In genomic region chr6:1312444-1313363, GRCh38 we compare ENCODE assay signal across 8 cellular contexts. TPM values are rescaled to one million over a fixed set of nuclear protein-coding genes. Genes with fewer than 3 reads are reported as not detected.
A peak's percentile ranks its signal among the peaks of the same experiment; 100 is the strongest.
DNase-seq lines count a peak whose midpoint lies in the region; ATAC-seq, FAIRE-seq and TF ChIP-seq lines count a peak whose summit lies in the region.

No MANE protein-coding gene starts in this region.

- peak overlapping the region; percentile 85 for H2AFZ ChIP-seq in neural progenitor cell (replicated peaks)

- peaks cover 26% of the 10 kb centered on the region for H3K4me1 Mint-ChIP-seq in endodermal cell
- H3K4me1 Mint-ChIP-seq in neural progenitor cell: peaks cover 26% of the 10 kb centered on the region

- peaks cover 56% of the 10 kb centered on the region for H4K20me1 ChIP-seq in neural progenitor cell (ENCODE audit: low read depth)

- H3K9ac ChIP-seq in ES-I3 (ENCODE audit: low read depth, low read length) (peak overlapping the region; percentile 41; the same call in 1 of the 2 replicates), endodermal cell (ENCODE audit: extremely low read depth, low read length, poor library complexity, severe bottlenecking) (peak overlapping the region; percentile 88), neural progenitor cell (no peak overlapping the region)

- peak overlapping the region; percentile 68 for H3K27ac Mint-ChIP-seq in endodermal cell
- no peak overlapping the region for H3K27ac Mint-ChIP-seq in neural progenitor cell

- WGBS in endodermal cell (ENCODE audit: insufficient coverage in 1 of 2, insufficient read length in 1 of 2), 2 experiments: 0% methylated on average over 29 to 111 of the region's 111 CpGs

- FAIRE-seq in H54 (lab: Jason Lieb, UNC): no peak

- H3K27ac ChIP-seq in endodermal cell (ENCODE audit: low read depth, low read length) (no peak overlapping the region), neural progenitor cell (no peak overlapping the region)

- H3K4me1 ChIP-seq in ES-I3 (ENCODE audit: insufficient read depth, low read length) (no peaks in the 10 kb centered on the region), endodermal cell (ENCODE audit: control insufficient read depth, insufficient read depth, low read length) (peaks cover 5% of the 10 kb centered on the region), neural progenitor cell (peaks cover 10% of the 10 kb centered on the region)

- TF ChIP-seq POLR2A in H54 (IDR thresholded peaks at IDR 0.05; ENCODE audit: low read depth, low read length): no peak

- peak overlapping the region; percentile 90 for H3K4me3 ChIP-seq in endodermal cell (ENCODE audit: low read length)
- H3K4me3 ChIP-seq in neural progenitor cell: peak overlapping the region; percentile 52

- H3F3A ChIP-seq in neural progenitor cell (ENCODE audit: low read depth): peaks cover 3% of the 10 kb centered on the region

- H3K4me2 ChIP-seq in neural progenitor cell: peak overlapping the region; percentile 84

- H3K9me3 ChIP-seq in ES-I3 (ENCODE audit: control insufficient read depth, insufficient read depth, low read length) (no peaks in the 10 kb centered on the region), endodermal cell (ENCODE audit: control insufficient read depth, low read length) (no peaks in the 10 kb centered on the region), neural progenitor cell (ENCODE audit: low read depth) (no peaks in the 10 kb centered on the region)

- TF ChIP-seq CTCF in endodermal cell (conservative IDR thresholded peaks at IDR 0.05) (no peak), neural progenitor cell (IDR thresholded peaks at IDR 0.05) (peak; percentile 2)

- ATAC-seq in GM18870 (IDR thresholded peaks at IDR 0.05; ENCODE audit: unreplicated experiment): no peak

- no peaks in the 10 kb centered on the region for H3K79me2 ChIP-seq in neural progenitor cell (ENCODE audit: low read depth)

- H3K36me3 ChIP-seq in ES-I3 (ENCODE audit: insufficient read depth, low read length): no peaks in the 10 kb centered on the region
- peaks cover 14% of the 10 kb centered on the region for H3K36me3 ChIP-seq in endodermal cell (ENCODE audit: control insufficient read depth, insufficient read depth, low read length)
- H3K36me3 ChIP-seq in neural progenitor cell: no peaks in the 10 kb centered on the region

- H3K27me3 Mint-ChIP-seq in endodermal cell (ENCODE audit: insufficient read depth) (peaks cover 79% of the 10 kb centered on the region), neural progenitor cell (ENCODE audit: insufficient read depth, low read depth) (peaks cover 65% of the 10 kb centered on the region)

- H3K27me3 ChIP-seq in endodermal cell (ENCODE audit: control insufficient read depth, insufficient read depth, low read length, poor library complexity, severe bottlenecking): peaks cover 73% of the 10 kb centered on the region
- H3K27me3 ChIP-seq in neural progenitor cell: peaks cover 95% of the 10 kb centered on the region

- DNase-seq in NCI-H69 (lab: John Stamatoyannopoulos, UW): peak; percentile 21
- DNase-seq in endodermal cell: peak; percentile 84
- peak; percentile 66 for DNase-seq in neural progenitor cell (ENCODE audit: low spot score)
- DNase-seq in midbrain (lab: John Stamatoyannopoulos, UW): no peak
- DNase-seq in H54 (ENCODE audit: insufficient read length, low spot score): no peak
- DNase-seq in glomerular visceral epithelial cell (ENCODE audit: extremely low spot score): no peak

- H3K9me3 Mint-ChIP-seq in endodermal cell: peaks cover 3% of the 10 kb centered on the region
- peaks cover 6% of the 10 kb centered on the region for H3K9me3 Mint-ChIP-seq in neural progenitor cell

- peak overlapping the region; percentile 80 for H3K4me3 Mint-ChIP-seq in endodermal cell
- H3K4me3 Mint-ChIP-seq in neural progenitor cell: peak overlapping the region; percentile 86

- H3K36me3 Mint-ChIP-seq in endodermal cell (ENCODE audit: low read depth) (peaks cover 4% of the 10 kb centered on the region), neural progenitor cell (no peaks in the 10 kb centered on the region)

RNA-seq across cellular contexts. Expression of gene FOXQ1, which starts 0.8 kb away (rescaled TPM):
- total RNA-seq in endodermal cell: 10 to 100 TPM in 1 of 2 donors, 1 to 10 TPM in 1; 7.8 to 41.3 TPM
- polyA plus RNA-seq in endodermal cell (2013, experiment 1 of 2): 13.9 TPM
- polyA plus RNA-seq in endodermal cell (2013, experiment 2 of 2): 19.2 TPM
- not detected in 2 replicates for total RNA-seq in neural progenitor cell (ENCODE audit: low replicate concordance)

Comparison
In these comparisons a context has a peak if more than half of its experiments do, and no peak if none do; other contexts are left out.
1. DNase-seq: peak in NCI-H69 (single experiment), endodermal cell (single experiment) and neural progenitor cell (single experiment); none in midbrain (single experiment), H54 (single experiment) and glomerular visceral epithelial cell (single experiment).